24 cellular contexts compared by ENCODE assay signal in the genomic region with DNA sequence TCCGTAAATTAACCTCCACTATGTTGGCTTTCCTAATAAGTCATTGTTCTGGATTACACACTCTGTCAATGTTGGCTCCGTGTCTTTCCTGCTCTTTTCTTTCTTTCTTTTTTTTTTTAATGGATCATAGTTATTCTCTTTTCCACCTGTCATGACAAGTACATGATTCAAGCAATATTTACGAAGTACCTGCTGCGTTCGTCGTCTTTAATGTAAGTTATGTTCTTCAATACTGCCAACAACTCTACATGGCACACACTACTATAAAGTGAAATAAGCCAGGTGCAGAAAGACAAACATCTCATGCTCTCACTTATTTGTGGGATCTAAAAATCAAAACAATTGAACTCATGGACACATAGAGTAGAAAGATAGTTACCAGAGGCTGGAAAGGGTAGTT.
"Had no signal": no experiment of that assay in that cellular context is flagged by ENCODE, and none has a peak within 500 bp of the region (broad histone marks: within the 10 kb centered on the region; RNA-seq: fewer than 3 reads in every experiment).

No MANE protein-coding gene starts in this region.

- DNase-seq: activated CD4-positive, alpha-beta memory T cell treated with anti-CD3 and anti-CD28 coated beads for 36 hours; activated CD4-positive, alpha-beta T cell treated with anti-CD3 and anti-CD28 coated beads, Interleukin-2, amount 10 ng/mL, durations not matched to agents 24 days and 14 days; activated CD4-positive, CD25-positive, alpha-beta regulatory T cell treated with anti-CD3 and anti-CD28 coated beads, Interleukin-2, amount 50 U/mL, for 72 hours; activated CD8-positive, alpha-beta memory T cell treated with anti-CD3 and anti-CD28 coated beads, Interleukin-2, amount 50 U/mL, for 4 hours; activated effector memory CD4-positive, alpha-beta T cell treated with anti-CD3 and anti-CD28 coated beads, Interleukin-2, amount 50 U/mL, for 16 hours; activated naive CD4-positive, alpha-beta T cell treated with anti-CD3 and anti-CD28 coated beads for 36 hours; activated naive CD8-positive, alpha-beta T cell treated with anti-CD3 and anti-CD28 coated beads for 36 hours; activated T-cell treated with anti-CD3 and anti-CD28 coated beads, Interleukin-2, amount 50 U/mL, for 1 hour; adrenal gland; aorta; body of pancreas; dorsolateral prefrontal cortex; effector memory CD4-positive, alpha-beta T cell; gastrocnemius medialis; glutamatergic neuron; islet precursor cell; left ventricle myocardium inferior; mesendoderm; natural killer cell; occipital lobe; right cardiac atrium; stimulated activated CD4-positive, alpha-beta T cell treated with anti-CD3 and anti-CD28 coated beads, Interleukin-4, amount 100 ng/mL, for 1 hour; stimulated activated naive CD8-positive, alpha-beta T cell treated with anti-CD3 and anti-CD28 coated beads, Interleukin-15, Interleukin-2, amounts not matched to agents 100 U/mL and 50 U/mL, for 24 hours; trophoblast cell had no signal
